8 cellular contexts compared by ENCODE assay signal in the genomic region with DNA sequence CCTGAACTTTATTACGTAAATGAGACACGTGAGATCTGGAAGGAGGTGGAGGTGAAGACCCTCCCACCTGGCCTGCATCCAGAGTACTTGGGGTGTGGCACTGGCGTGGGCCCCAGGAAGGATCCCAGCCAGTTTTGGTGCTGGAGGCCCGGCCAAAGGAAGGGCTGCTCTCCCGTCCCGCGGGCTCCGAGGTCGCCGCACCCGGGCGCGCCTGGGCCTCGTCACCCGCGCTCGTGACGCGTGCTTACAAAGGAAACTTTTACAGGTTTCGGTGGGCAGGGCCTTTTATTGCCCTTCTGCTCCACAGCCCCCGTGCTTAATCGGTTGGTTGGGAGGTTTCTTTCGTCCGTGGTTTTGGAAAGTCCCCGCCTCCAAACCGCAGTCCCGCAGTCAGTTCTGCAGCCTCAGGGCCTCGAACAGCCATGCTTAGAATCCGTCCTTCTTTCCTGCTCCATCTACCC. TPM values are rescaled to one million over a fixed set of nuclear protein-coding genes. Genes with fewer than 3 reads are reported as not detected.
DNase-seq lines count a peak whose midpoint lies in the region; ATAC-seq and TF ChIP-seq lines count a peak whose summit lies in the region.

No MANE protein-coding gene starts in this region.

- H3K4me3 ChIP-seq in right cardiac atrium (ENCODE audit: low read length) (peak overlapping the region; percentile 11), spleen (peak overlapping the region in 7 of 8 donors; percentile 13 to 63 (median 32))

- H3K36me3 ChIP-seq in spleen = peaks cover 0 to under 1% (median 0%) of the 10 kb centered on the region in 6 donors

- TF ChIP-seq POLR2A in spleen (IDR thresholded peaks at IDR 0.05) = no peak

- peaks cover 3% of the 10 kb centered on the region for H3K9me3 ChIP-seq in right cardiac atrium (ENCODE audit: control insufficient read depth, low read length)
- peaks cover 0 to 33% (median 0%) of the 10 kb centered on the region in 8 donors for H3K9me3 ChIP-seq in spleen

- TF ChIP-seq CTCF in 22Rv1 (IDR thresholded peaks at IDR 0.05) (no peak), spleen (IDR thresholded peaks at IDR 0.05 in 8 of 11, conservative IDR thresholded peaks at IDR 0.05 in 3 of 11) (no peak)

- H3K27ac Mint-ChIP-seq in activated T-cell treated with anti-CD3 and anti-CD28 coated beads, Interleukin-2, amount 50 U/mL, for 72 hours = peak overlapping the region; percentile 3

- H3K27ac ChIP-seq in 22Rv1 (0 out of 2 replicates have a peak overlapping the region, but pooled peaks have one; percentile 27), right cardiac atrium (ENCODE audit: low read length) (no peak overlapping the region), spleen (no peak overlapping the region)

- peak; percentile 67 to 76 for DNase-seq in activated T-cell treated with anti-CD3 and anti-CD28 coated beads, Interleukin-2, amount 50 U/mL, for 72 hours
- peak in 1 of 3 donors; percentile 24 for DNase-seq in right cardiac atrium
- DNase-seq in spleen = peak; percentile 79
- no peak for DNase-seq in NCI-H1930 (lab: John Stamatoyannopoulos, UW)
- no peak for DNase-seq in nucleus accumbens (lab: John Stamatoyannopoulos, UW)

- peaks cover 46% of the 10 kb centered on the region for H3K4me1 Mint-ChIP-seq in activated T-cell treated with anti-CD3 and anti-CD28 coated beads, Interleukin-2, amount 50 U/mL, for 72 hours (ENCODE audit: low read depth)

- H3K27me3 Mint-ChIP-seq in activated T-cell treated with anti-CD3 and anti-CD28 coated beads, Interleukin-2, amount 50 U/mL, for 72 hours (ENCODE audit: low read depth) = peaks cover 94% of the 10 kb centered on the region

- peaks cover 15 to 17% of the 10 kb centered on the region in 2 donors for H3K36me3 Mint-ChIP-seq in activated T-cell treated with anti-CD3 and anti-CD28 coated beads, Interleukin-2, amount 50 U/mL, for 72 hours (ENCODE audit: insufficient read depth in 2 of 2)

- 2% methylated on average over 29 of the region's 29 CpGs for WGBS in right cardiac atrium
- 1 to 2% (median 2%) methylated on average over 29 of the region's 29 CpGs for WGBS in spleen, 5 donors

- peaks cover 0 to 7% of the 10 kb centered on the region in 2 donors for H3K9me3 Mint-ChIP-seq in activated T-cell treated with anti-CD3 and anti-CD28 coated beads, Interleukin-2, amount 50 U/mL, for 72 hours

- H3K4me3 Mint-ChIP-seq in activated T-cell treated with anti-CD3 and anti-CD28 coated beads, Interleukin-2, amount 50 U/mL, for 72 hours = peak overlapping the region; percentile 70 to 83

- intact Hi-C loops in right cardiac atrium (cut with DNase I) = no loop called here
- intact Hi-C loops in spleen (cut with DNase I; ENCODE audit: low total_unique reads) = no loop called here

- peak; percentile 69 for ATAC-seq in GM19351 (IDR thresholded peaks at IDR 0.05; ENCODE audit: unreplicated experiment)
- peak; percentile 53 for ATAC-seq in HG03460 (IDR thresholded peaks at IDR 0.05; ENCODE audit: unreplicated experiment)
- peak; percentile 78 to 80 for ATAC-seq in activated T-cell treated with anti-CD3 and anti-CD28 coated beads, Interleukin-2, amount 50 U/mL, for 72 hours (replicated peaks in 1 of 2)
- peak in 1 of 2 donors; percentile 41 for ATAC-seq in right cardiac atrium

- H3K4me1 ChIP-seq in right cardiac atrium (ENCODE audit: control insufficient read depth, insufficient read depth, low read length) (no peaks in the 10 kb centered on the region), spleen (peaks cover 13 to 46% (median 26%) of the 10 kb centered on the region in 6 donors)

- no peaks in the 10 kb centered on the region for H3K27me3 ChIP-seq in right cardiac atrium (ENCODE audit: control insufficient read depth, insufficient read depth)
- peaks cover 11 to 99% (median 78%) of the 10 kb centered on the region in 7 donors for H3K27me3 ChIP-seq in spleen (replicated peaks in 1 of 7)

RNA-seq across cellular contexts. Expression of a gene that starts 29.2 kb away (rescaled TPM):
- total RNA-seq in activated T-cell treated with anti-CD3 and anti-CD28 coated beads, Interleukin-2, amount 50 U/mL, for 72 hours = 1 to 10 TPM; 2.8 to 5.0 TPM
- total RNA-seq in right cardiac atrium = under 1 TPM in 1 of 4 donors, not detected in 3; 0.37 TPM
- 0.32 TPM for polyA plus RNA-seq in right cardiac atrium
- 10 to 100 TPM in 2 of 7 donors, 1 to 10 TPM in 5; 2.3 to 19.7 (median 7.5) TPM for total RNA-seq in spleen
- polyA plus RNA-seq in spleen = 10 to 100 TPM in 1 of 3 donors, 1 to 10 TPM in 2; 4.0 to 10.2 (median 4.6) TPM

RNA-seq across cellular contexts. Expression of a gene that starts 29.6 kb away (rescaled TPM):
- total RNA-seq in activated T-cell treated with anti-CD3 and anti-CD28 coated beads, Interleukin-2, amount 50 U/mL, for 72 hours = 1 to 10 TPM in 1 of 2 donors, under 1 TPM in 1; 0.70 to 1.0 TPM
- total RNA-seq in right cardiac atrium (under 1 TPM in 1 of 4 donors, not detected in 3; 0.24 TPM), spleen (1 to 10 TPM; 2.1 to 6.6 (median 3.1) TPM)
- polyA plus RNA-seq in right cardiac atrium (0.09 TPM), spleen (1 to 10 TPM in 2 of 3 donors, under 1 TPM in 1; 0.90 to 1.9 (median 1.0) TPM)

RNA-seq across cellular contexts. Expression of a gene that starts 44.1 kb away (rescaled TPM):
- total RNA-seq in activated T-cell treated with anti-CD3 and anti-CD28 coated beads, Interleukin-2, amount 50 U/mL, for 72 hours = 1 to 10 TPM in 1 of 2 donors, not detected in 1; 1.3 TPM
- total RNA-seq in right cardiac atrium (1 to 10 TPM in 3 of 4 donors, under 1 TPM in 1; 0.71 to 1.7 (median 1.3) TPM), spleen (10 to 100 TPM in 5 of 7 donors, 1 to 10 TPM in 2; 6.9 to 25.7 (median 12.7) TPM)
- polyA plus RNA-seq in right cardiac atrium (1.9 TPM), spleen (1 to 10 TPM; 1.5 to 4.4 (median 1.6) TPM)

Comparison
In these comparisons a context has a peak if more than half of its experiments do, and no peak if none do; other contexts are left out.
1. DNase-seq: peak in activated T-cell treated with anti-CD3 and anti-CD28 coated beads, Interleukin-2, amount 50 U/mL, for 72 hours (2 of 2) and spleen (single experiment); none in NCI-H1930 (0 of 2) and nucleus accumbens (0 of 56).